In genomic region chr12:85385406-85385805, GRCh38 we compare ENCODE assay signal across 19 cellular contexts.
DNase-seq lines count a peak whose midpoint lies in the region; FAIRE-seq lines count a peak whose summit lies in the region.
"Had no signal": no experiment of that assay in that cellular context is flagged by ENCODE, and none has a peak within 500 bp of the region (broad histone marks: within the 10 kb centered on the region; RNA-seq: fewer than 3 reads in every experiment).

No MANE protein-coding gene starts in this region.

- H3K9me3 ChIP-seq in small intestine (ENCODE audit: control insufficient read depth, low read depth) = no peaks in the 10 kb centered on the region
- H3K9me3 ChIP-seq: A549, BLaER1 had no signal

- H3K36me3 ChIP-seq in small intestine (ENCODE audit: control insufficient read depth in 2 of 2, insufficient read depth in 2 of 2, low read length in 2 of 2) = no peaks in the 10 kb centered on the region
- H3K36me3 ChIP-seq: BLaER1 had no signal

- DNase-seq in NCI-H1092 treated with DMSO at 0.1 percent for 48 hours (lab: John Stamatoyannopoulos, UW) (peak; percentile 16), NCI-H1092 (lab: John Stamatoyannopoulos, UW) (no peak), NCI-H69 (lab: John Stamatoyannopoulos, UW) (peak; percentile 25), dermis microvascular lymphatic vessel endothelial cell (ENCODE audit: low read depth in 2 of 2) (peak; percentile 28 to 56), small intestine (no peak), AG08396 (ENCODE audit: low spot score) (no peak)
- DNase-seq in NK-92 treated with Interleukin-12 subunit alpha and Interleukin-12 subunit beta, amount 100 ng/mL, for 24 hours (lab: John Stamatoyannopoulos, UW) = no peak
- DNase-seq: CD4-positive, alpha-beta memory T cell; DMS153; DND-41; EL; H9 had no signal

- no peaks in the 10 kb centered on the region for H3K27me3 ChIP-seq in small intestine (ENCODE audit: control insufficient read depth in 2 of 2, insufficient read depth in 2 of 2, low read length in 2 of 2)
- H3K27me3 ChIP-seq: BLaER1 had no signal

- H3K4me1 ChIP-seq in small intestine (ENCODE audit: control insufficient read depth in 2 of 2, insufficient read depth in 1 of 2, low read depth in 1 of 2, low read length in 1 of 2) = no peaks in the 10 kb centered on the region
- H3K4me1 ChIP-seq: A549, BLaER1 had no signal

- no peak overlapping the region for H3K4me3 ChIP-seq in small intestine (ENCODE audit: low read depth in 1 of 2, low read length in 2 of 2)
- H3K4me3 ChIP-seq: A549, BLaER1, GM12878 had no signal

- peak; percentile 33 for FAIRE-seq in small intestine (lab: Jason Lieb, UNC)
- FAIRE-seq: A549, GM12878, GM19239, H1, HTR-8/SVneo had no signal

- no peak overlapping the region for H3K27ac ChIP-seq in small intestine (ENCODE audit: low read depth in 1 of 2, low read length in 1 of 2)
- H3K27ac ChIP-seq: 22Rv1, A549, BLaER1 had no signal

Comparison
In these comparisons a context has a peak if more than half of its experiments do, and no peak if none do; other contexts are left out.
1. DNase-seq: peak in NCI-H1092 treated with DMSO at 0.1 percent for 48 hours (single experiment), NCI-H69 (single experiment) and dermis microvascular lymphatic vessel endothelial cell (2 of 2); none in NCI-H1092 (single experiment), small intestine (single experiment), AG08396 (single experiment) and NK-92 treated with Interleukin-12 subunit alpha and Interleukin-12 subunit beta, amount 100 ng/mL, for 24 hours (single experiment).